ENCODE assay signal across 8 cellular contexts in the genomic region with DNA sequence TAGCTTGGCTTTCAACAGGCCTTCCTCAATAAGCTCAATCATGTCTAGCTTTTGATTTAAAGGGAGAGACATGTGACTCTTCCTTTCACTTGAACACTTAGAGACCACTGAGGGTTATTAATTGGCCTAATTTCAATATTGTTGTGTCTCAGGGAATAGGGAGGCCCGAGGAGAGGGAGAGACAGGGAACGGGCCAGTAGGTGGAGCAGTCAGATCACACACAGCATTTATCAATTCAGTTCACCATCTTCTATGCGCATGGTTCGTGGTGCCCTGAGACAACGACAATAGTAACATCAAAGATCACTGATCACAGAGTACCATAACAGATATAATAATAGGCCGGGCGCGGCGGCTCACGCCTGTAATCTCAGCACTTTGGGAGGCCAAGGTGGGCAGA. TPM values are rescaled to one million over a fixed set of nuclear protein-coding genes. Genes with fewer than 3 reads are reported as not detected.
DNase-seq lines count a peak whose midpoint lies in the region; ATAC-seq, FAIRE-seq and TF ChIP-seq lines count a peak whose summit lies in the region.

No MANE protein-coding gene starts in this region.

- intact Hi-C loops in pancreas (cut with DNase I): no loop called here

- peak; percentile 60 for TF ChIP-seq CTCF in epithelial cell of proximal tubule (conservative IDR thresholded peaks at IDR 0.05; ENCODE audit: low read depth, low read length)
- TF ChIP-seq CTCF in pancreas (IDR thresholded peaks at IDR 0.05): peak in 2 of 4 donors; percentile 10 to 24

- H3K27me3 ChIP-seq in pancreas: peaks cover 0 to 3% (median 0%) of the 10 kb centered on the region in 4 donors

- H3K27me3 Mint-ChIP-seq in T-helper 17 cell: no peaks in the 10 kb centered on the region

- H3K4me3 Mint-ChIP-seq in T-helper 17 cell: no peak overlapping the region

- H3K9me3 ChIP-seq in T-helper 17 cell (ENCODE audit: control insufficient read depth, low read length, poor library complexity, severe bottlenecking) (no peaks in the 10 kb centered on the region), pancreas (no peaks in the 10 kb centered on the region)

- no peaks in the 10 kb centered on the region for H3K4me1 ChIP-seq in pancreas

- H3K4me3 ChIP-seq in epithelial cell of proximal tubule (ENCODE audit: low read depth, low read length): no peak overlapping the region
- no peak overlapping the region for H3K4me3 ChIP-seq in pancreas

- FAIRE-seq in pancreas (lab: Jason Lieb, UNC): no peak

- no peak for ATAC-seq in T-helper 17 cell
- peak in 3 of 4 donors; percentile 77 to 82 (median 82) for ATAC-seq in pancreas
- ATAC-seq in GM18873 (IDR thresholded peaks at IDR 0.05; ENCODE audit: low FRiP score, unreplicated experiment): no peak
- no peak for ATAC-seq in HG02884 (IDR thresholded peaks at IDR 0.05; ENCODE audit: unreplicated experiment)

- H3K36me3 Mint-ChIP-seq in T-helper 17 cell (ENCODE audit: low read depth): peaks cover 4% of the 10 kb centered on the region

- DNase-seq in SIG-M5 treated with dmso at 0.1 percent for 504 hours (lab: John Stamatoyannopoulos, UW; ENCODE audit: unreplicated experiment): peak; percentile 3
- no peak for DNase-seq in SIG-M5 (lab: John Stamatoyannopoulos, UW)
- DNase-seq in T-helper 17 cell: no peak
- no peak for DNase-seq in epithelial cell of proximal tubule (ENCODE audit: low read depth)
- peak in 2 of 6 donors; percentile 2 to 27 for DNase-seq in pancreas
- no peak for DNase-seq in MV-4-11 (lab: John Stamatoyannopoulos, UW)

- no peak overlapping the region for H3K27ac ChIP-seq in pancreas

- no peaks in the 10 kb centered on the region for H3K36me3 ChIP-seq in pancreas

- H3K27ac Mint-ChIP-seq in T-helper 17 cell: peak overlapping the region; percentile 43

- WGBS in pancreas, 2 donors: 54 to 60% methylated on average over 10 of the region's 10 CpGs

- peaks cover 4% of the 10 kb centered on the region for H3K4me1 Mint-ChIP-seq in T-helper 17 cell

RNA-seq across cellular contexts. Expression of a gene that starts 17.8 kb away (rescaled TPM):
- total RNA-seq in T-helper 17 cell (10 to 100 TPM; 10.0 to 10.4 TPM), epithelial cell of proximal tubule (2.7 and 16.9 TPM in 2 replicates), pancreas (1 to 10 TPM; 2.1 to 5.8 (median 3.0) TPM)
- polyA plus RNA-seq in pancreas: 1 to 10 TPM; 1.5 to 2.5 TPM

Comparison
In these comparisons a context has a peak if more than half of its experiments do, and no peak if none do; other contexts are left out.
1. ATAC-seq: peak in pancreas (3 of 4); none in T-helper 17 cell (single experiment), GM18873 (single experiment) and HG02884 (single experiment).